20 cellular contexts compared by ENCODE assay signal in genomic region chrX:13305091-13305490, GRCh38. TPM values are rescaled to one million over a fixed set of nuclear protein-coding genes. Genes with fewer than 3 reads are reported as not detected.
DNase-seq lines count a peak whose midpoint lies in the region; ATAC-seq and TF ChIP-seq lines count a peak whose summit lies in the region.
"Had no signal": no experiment of that assay in that cellular context is flagged by ENCODE, and none has a peak within 500 bp of the region (broad histone marks: within the 10 kb centered on the region; RNA-seq: fewer than 3 reads in every experiment).

No MANE protein-coding gene starts in this region.

- no peak overlapping the region for H3K4me3 Mint-ChIP-seq in endodermal cell

- H3K4me1 ChIP-seq in endodermal cell (ENCODE audit: control insufficient read depth, insufficient read depth, low read length) (no peaks in the 10 kb centered on the region), upper lobe of right lung (no peaks in the 10 kb centered on the region)
- H3K4me1 ChIP-seq: BLaER1 had no signal

- no peak overlapping the region for H3K4me3 ChIP-seq in endodermal cell (ENCODE audit: low read length)
- no peak overlapping the region for H3K4me3 ChIP-seq in upper lobe of right lung
- H3K4me3 ChIP-seq: BLaER1, SK-N-MC had no signal

- H3K36me3 Mint-ChIP-seq in endodermal cell (ENCODE audit: low read depth): no peaks in the 10 kb centered on the region

- TF ChIP-seq CTCF in endodermal cell (conservative IDR thresholded peaks at IDR 0.05) (no peak), upper lobe of right lung (IDR thresholded peaks at IDR 0.05) (no peak), omental fat pad (IDR thresholded peaks at IDR 0.05) (no peak)

- peak; percentile 35 for ATAC-seq in upper lobe of right lung
- no peak for ATAC-seq in omental fat pad (ENCODE audit: low FRiP score)
- ATAC-seq in GM18873 (IDR thresholded peaks at IDR 0.05; ENCODE audit: low FRiP score, unreplicated experiment): no peak

- intact Hi-C loops in upper lobe of right lung (cut with DNase I): no loop called here

- WGBS in endodermal cell (ENCODE audit: insufficient coverage in 1 of 2, insufficient read length in 1 of 2), 2 experiments: 84% methylated on average over 2 of the region's 2 CpGs; no CpG with 5 or more reads in 1 of the 2 experiments

- peak overlapping the region; percentile 23 for H3K27ac Mint-ChIP-seq in endodermal cell

- no peaks in the 10 kb centered on the region for H3K27me3 ChIP-seq in endodermal cell (ENCODE audit: control insufficient read depth, insufficient read depth, low read length, poor library complexity, severe bottlenecking)
- no peaks in the 10 kb centered on the region for H3K27me3 ChIP-seq in upper lobe of right lung
- H3K27me3 ChIP-seq: BLaER1 had no signal

- H3K9ac ChIP-seq in endodermal cell (ENCODE audit: extremely low read depth, low read length, poor library complexity, severe bottlenecking): no peak overlapping the region
- H3K9ac ChIP-seq: BLaER1, KMS-11 had no signal

- H3K9me3 Mint-ChIP-seq in endodermal cell: peaks cover 45% of the 10 kb centered on the region

- H3K27me3 Mint-ChIP-seq in endodermal cell (ENCODE audit: insufficient read depth): no peaks in the 10 kb centered on the region

- H3K9me3 ChIP-seq in endodermal cell (ENCODE audit: control insufficient read depth, low read length): no peaks in the 10 kb centered on the region
- H3K9me3 ChIP-seq in upper lobe of right lung: no peaks in the 10 kb centered on the region

- DNase-seq in NCI-H82 treated with DMSO at 0.1 percent for 48 hours (lab: John Stamatoyannopoulos, UW; ENCODE audit: unreplicated experiment) (peak; percentile 91), NCI-H82 (lab: John Stamatoyannopoulos, UW) (no peak), NOMO-1 treated with dmso at 0.1 percent for 144 hours (lab: John Stamatoyannopoulos, UW; ENCODE audit: unreplicated experiment) (peak; percentile 18), endodermal cell (no peak), upper lobe of right lung (no peak), hepatic stellate cell (ENCODE audit: low spot score) (no peak), omental fat pad (ENCODE audit: low spot score) (no peak)
- DNase-seq: 8988T; DMS 273 treated with DMSO at 0.1 percent for 48 hours; GDM1; NCI-H1105 treated with DMSO at 0.1 percent for 48 hours; NCI-H1694 treated with DMSO at 0.1 percent for 48 hours; NCI-H526 treated with DMSO at 0.1 percent for 48 hours; NK-92 treated with Interleukin-12 subunit alpha and Interleukin-12 subunit beta, amount 100 ng/mL, for 24 hours had no signal

- H3K4me1 Mint-ChIP-seq in endodermal cell: peaks cover 11% of the 10 kb centered on the region

- H3K27ac ChIP-seq in endodermal cell (ENCODE audit: low read depth, low read length) (no peak overlapping the region), upper lobe of right lung (peak overlapping the region; percentile 17)
- H3K27ac ChIP-seq: BLaER1, KMS-11, SK-N-MC had no signal

- H3K36me3 ChIP-seq in endodermal cell (ENCODE audit: control insufficient read depth, insufficient read depth, low read length) (no peaks in the 10 kb centered on the region), upper lobe of right lung (no peaks in the 10 kb centered on the region)
- H3K36me3 ChIP-seq: BLaER1 had no signal

RNA-seq across cellular contexts. Expression of gene ATXN3L, which starts 14.8 kb away (rescaled TPM):
- total RNA-seq in endodermal cell (not detected), upper lobe of right lung (not detected), omental fat pad (not detected)
- polyA plus RNA-seq in endodermal cell (2013, experiment 1 of 2): not detected
- not detected for polyA plus RNA-seq in endodermal cell (2013, experiment 2 of 2)
- total RNA-seq: H4, M059J had no signal

Comparison
In these comparisons a context has a peak if more than half of its experiments do, and no peak if none do; other contexts are left out.
1. DNase-seq: peak in NCI-H82 treated with DMSO at 0.1 percent for 48 hours (single experiment) and NOMO-1 treated with dmso at 0.1 percent for 144 hours (single experiment); none in NCI-H82 (single experiment), endodermal cell (single experiment), upper lobe of right lung (single experiment), hepatic stellate cell (single experiment) and omental fat pad (single experiment).